In the genomic region with DNA sequence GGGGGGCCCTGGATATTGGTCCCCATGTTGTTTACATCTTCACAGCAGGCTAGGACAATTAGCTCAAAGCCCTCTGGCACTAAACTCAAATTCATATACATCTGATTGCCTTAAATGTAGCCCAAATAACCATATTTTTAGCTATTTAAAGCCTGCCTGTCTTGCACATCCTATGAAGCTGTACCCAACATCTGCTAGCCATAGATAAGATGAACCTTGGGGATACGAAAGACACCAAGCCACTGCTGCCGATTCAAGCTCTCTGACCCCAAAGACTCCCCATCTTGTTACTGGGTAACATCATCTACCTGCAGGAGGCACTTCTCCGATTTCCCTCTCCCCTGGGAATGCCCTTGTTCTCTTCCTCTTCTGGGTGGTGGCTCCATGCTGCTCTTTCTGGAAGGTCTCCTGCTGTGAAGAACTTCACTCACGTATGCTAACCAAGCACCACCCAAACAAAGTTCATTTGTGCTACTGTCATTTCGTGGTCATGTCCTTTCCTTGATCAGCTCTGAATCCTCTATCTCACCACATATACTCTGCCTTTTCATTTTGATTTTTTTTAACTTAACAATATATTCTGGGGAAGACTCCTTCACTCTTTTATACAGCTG, we compare ENCODE assay signal across 17 cellular contexts.
DNase-seq lines count a peak whose midpoint lies in the region; ATAC-seq, FAIRE-seq and TF ChIP-seq lines count a peak whose summit lies in the region.
"Had no signal": no experiment of that assay in that cellular context is flagged by ENCODE, and none has a peak within 500 bp of the region (broad histone marks: within the 10 kb centered on the region; RNA-seq: fewer than 3 reads in every experiment).

No MANE protein-coding gene starts in this region.

- H3K4me3 Mint-ChIP-seq in astrocyte (ENCODE audit: unreplicated experiment), result no peak overlapping the region
- peak overlapping the region; percentile 52 for H3K4me3 Mint-ChIP-seq in natural killer cell treated with Interleukin-12 subunit alpha and Interleukin-12 subunit beta and Interleukin-15 and Interleukin-18, amount 100 ng/mL, for 72 hours
- H3K4me3 Mint-ChIP-seq: activated T-helper 1 cell treated with anti-CD3 and anti-CD28 coated beads, Interleukin-12 subunit alpha, Interleukin-12 subunit beta, Interleukin-2, Interleukin-4 antibody, amounts not matched to agents 30 ng/mL and 10 ng/mL and 1 ng/mL, durations not matched to agents 14 hours and 24 hours and 36 hours; central memory CD8-positive, alpha-beta T cell had no signal

- peak; percentile 63 for FAIRE-seq in GM12892 (lab: Jason Lieb, UNC)
- FAIRE-seq in astrocyte (lab: Jason Lieb, UNC), result peak; percentile 62
- FAIRE-seq: endometrium had no signal

- H4K20me1 ChIP-seq in astrocyte (ENCODE audit: insufficient read depth, low read length), result no peaks in the 10 kb centered on the region
- H4K20me1 ChIP-seq: BLaER1 had no signal

- H2AFZ ChIP-seq in astrocyte (ENCODE audit: low read depth, low read length), result no peak overlapping the region

- H3K4me3 ChIP-seq in astrocyte (ENCODE audit: insufficient read depth, low read depth, low read length) (no peak overlapping the region), foreskin fibroblast (ENCODE audit: low read depth in 1 of 2, low read length in 2 of 2) (no peak overlapping the region)
- H3K4me3 ChIP-seq: BLaER1, thyroid gland had no signal

- H3K4me1 Mint-ChIP-seq in astrocyte (ENCODE audit: low read depth, unreplicated experiment), result peaks cover 17% of the 10 kb centered on the region
- H3K4me1 Mint-ChIP-seq in natural killer cell treated with Interleukin-12 subunit alpha and Interleukin-12 subunit beta and Interleukin-15 and Interleukin-18, amount 100 ng/mL, for 72 hours (ENCODE audit: low read depth in 2 of 2), result peaks cover 13 to 20% of the 10 kb centered on the region in 2 donors

- H3K9ac ChIP-seq in astrocyte (ENCODE audit: low read length), result peak overlapping the region; percentile 61
- H3K9ac ChIP-seq: BLaER1 had no signal

- no peaks in the 10 kb centered on the region for H3K9me3 ChIP-seq in astrocyte (ENCODE audit: insufficient read depth, low read depth, low read length)
- H3K9me3 ChIP-seq: thyroid gland had no signal

- no peak for ATAC-seq in natural killer cell treated with Interleukin-12 subunit alpha and Interleukin-12 subunit beta and Interleukin-15 and Interleukin-18, amount 100 ng/mL, for 72 hours
- no peak for ATAC-seq in HG02884 (IDR thresholded peaks at IDR 0.05; ENCODE audit: unreplicated experiment)
- no peak for ATAC-seq in omental fat pad (ENCODE audit: low FRiP score)
- ATAC-seq: right cardiac atrium had no signal

- H3K36me3 Mint-ChIP-seq in astrocyte (ENCODE audit: low read depth, unreplicated experiment), result no peaks in the 10 kb centered on the region
- H3K36me3 Mint-ChIP-seq in natural killer cell treated with Interleukin-12 subunit alpha and Interleukin-12 subunit beta and Interleukin-15 and Interleukin-18, amount 100 ng/mL, for 72 hours, result no peaks in the 10 kb centered on the region
- H3K36me3 Mint-ChIP-seq: immature natural killer cell had no signal

- peak overlapping the region; percentile 93 for H3K27ac ChIP-seq in astrocyte (ENCODE audit: low read depth, low read length)
- H3K27ac ChIP-seq: BLaER1, thyroid gland had no signal

- no peaks in the 10 kb centered on the region for H3K79me2 ChIP-seq in astrocyte (ENCODE audit: insufficient read depth, low read length)

- H3K9me3 Mint-ChIP-seq in astrocyte (ENCODE audit: unreplicated experiment), result no peaks in the 10 kb centered on the region
- H3K9me3 Mint-ChIP-seq in natural killer cell treated with Interleukin-12 subunit alpha and Interleukin-12 subunit beta and Interleukin-15 and Interleukin-18, amount 100 ng/mL, for 72 hours, result no peaks in the 10 kb centered on the region
- H3K9me3 Mint-ChIP-seq: activated T-helper 1 cell treated with anti-CD3 and anti-CD28 coated beads, Interleukin-12 subunit alpha, Interleukin-12 subunit beta, Interleukin-2, Interleukin-4 antibody, amounts not matched to agents 30 ng/mL and 10 ng/mL and 1 ng/mL, durations not matched to agents 14 hours and 24 hours and 36 hours; central memory CD8-positive, alpha-beta T cell; immature natural killer cell had no signal

- peaks cover 29% of the 10 kb centered on the region for H3K4me1 ChIP-seq in astrocyte (ENCODE audit: insufficient read depth, low read length)
- H3K4me1 ChIP-seq: thyroid gland had no signal

- H3K27me3 Mint-ChIP-seq in astrocyte (ENCODE audit: low read depth, unreplicated experiment), result no peaks in the 10 kb centered on the region
- H3K27me3 Mint-ChIP-seq in natural killer cell treated with Interleukin-12 subunit alpha and Interleukin-12 subunit beta and Interleukin-15 and Interleukin-18, amount 100 ng/mL, for 72 hours, result peaks cover 0 to 11% of the 10 kb centered on the region in 2 donors
- H3K27me3 Mint-ChIP-seq: central memory CD8-positive, alpha-beta T cell had no signal

- H3K36me3 ChIP-seq in astrocyte (ENCODE audit: insufficient read depth, low read length), result no peaks in the 10 kb centered on the region
- H3K36me3 ChIP-seq: BLaER1, thyroid gland had no signal

- no peak for DNase-seq in GM12892 (ENCODE audit: insufficient read length)
- peak; percentile 32 for DNase-seq in NCI-H146 treated with DMSO at 0.1 percent for 48 hours (lab: John Stamatoyannopoulos, UW; ENCODE audit: unreplicated experiment)
- DNase-seq in astrocyte (ENCODE audit: low read depth), result no peak
- DNase-seq in natural killer cell treated with Interleukin-12 subunit alpha and Interleukin-12 subunit beta and Interleukin-15 and Interleukin-18, amount 100 ng/mL, for 72 hours (ENCODE audit: low spot score), result no peak
- no peak for DNase-seq in omental fat pad (ENCODE audit: low spot score)
- no peak for DNase-seq in foreskin fibroblast
- no peak for DNase-seq in activated naive CD4-positive, alpha-beta T cell treated with Interleukin-2 at 50 U/mL for 16 hours
- DNase-seq: activated CD4-positive, alpha-beta T cell treated with anti-CD3 and anti-CD28 coated beads, Interleukin-2, amount 50 U/mL, for 1 hour; right cardiac atrium; stimulated activated CD4-positive, alpha-beta T cell treated with anti-CD3 and anti-CD28 coated beads, Interleukin-2, amount 100 ng/mL, for 24 hours; thyroid gland had no signal

- peak overlapping the region; percentile 59 for H3K4me2 ChIP-seq in astrocyte (ENCODE audit: low read length)

- peak overlapping the region; percentile 2 for H3K27ac Mint-ChIP-seq in astrocyte (ENCODE audit: unreplicated experiment)
- H3K27ac Mint-ChIP-seq in natural killer cell treated with Interleukin-12 subunit alpha and Interleukin-12 subunit beta and Interleukin-15 and Interleukin-18, amount 100 ng/mL, for 72 hours, result peak overlapping the region; percentile 77 to 88
- H3K27ac Mint-ChIP-seq: activated T-helper 1 cell treated with anti-CD3 and anti-CD28 coated beads, Interleukin-12 subunit alpha, Interleukin-12 subunit beta, Interleukin-2, Interleukin-4 antibody, amounts not matched to agents 30 ng/mL and 10 ng/mL and 1 ng/mL, durations not matched to agents 14 hours and 24 hours and 36 hours had no signal

- TF ChIP-seq CTCF in astrocyte (IDR thresholded peaks at IDR 0.05; ENCODE audit: insufficient read depth, low read depth, low read length), result no peak
- TF ChIP-seq CTCF in omental fat pad (IDR thresholded peaks at IDR 0.05), result no peak
- no peak for TF ChIP-seq CTCF in foreskin fibroblast (IDR thresholded peaks at IDR 0.05; ENCODE audit: low read depth, low read length)

- H3K27me3 ChIP-seq in astrocyte (ENCODE audit: insufficient read depth, low read length), result no peaks in the 10 kb centered on the region
- H3K27me3 ChIP-seq: thyroid gland had no signal

- no peak for TF ChIP-seq POLR2A in GM12892 (IDR thresholded peaks at IDR 0.05; ENCODE audit: low read depth, low read length)
